In genomic region chr13:99617474-99618255, GRCh38 we compare ENCODE assay signal across 8 cellular contexts. TPM values are rescaled to one million over a fixed set of nuclear protein-coding genes. Genes with fewer than 3 reads are reported as not detected.
DNase-seq lines count a peak whose midpoint lies in the region; ATAC-seq and TF ChIP-seq lines count a peak whose summit lies in the region.

No MANE protein-coding gene starts in this region.

- no peak overlapping the region for H3K27ac Mint-ChIP-seq in activated T-cell treated with anti-CD3 and anti-CD28 coated beads, Interleukin-2, amount 50 U/mL, for 24 hours
- no peak overlapping the region for H3K27ac Mint-ChIP-seq in glutamatergic neuron (ENCODE audit: unreplicated experiment)
- no peak overlapping the region for H3K27ac Mint-ChIP-seq in activated naive CD8-positive, alpha-beta T cell treated with anti-CD3 and anti-CD28 coated beads, Interleukin-2, amount 50 U/mL, for 24 hours

- H3K27ac ChIP-seq in gastrocnemius medialis, result no peak overlapping the region

- no peak overlapping the region for H3K4me3 ChIP-seq in gastrocnemius medialis

- peaks cover 23% of the 10 kb centered on the region for H3K4me1 Mint-ChIP-seq in activated T-cell treated with anti-CD3 and anti-CD28 coated beads, Interleukin-2, amount 50 U/mL, for 24 hours (ENCODE audit: low read depth)
- H3K4me1 Mint-ChIP-seq in glutamatergic neuron (ENCODE audit: low read depth, unreplicated experiment), result peaks cover 2% of the 10 kb centered on the region
- peaks cover 9% of the 10 kb centered on the region for H3K4me1 Mint-ChIP-seq in activated naive CD8-positive, alpha-beta T cell treated with anti-CD3 and anti-CD28 coated beads, Interleukin-2, amount 50 U/mL, for 24 hours

- H3K4me1 ChIP-seq in gastrocnemius medialis, result peaks cover 21 to 24% of the 10 kb centered on the region in 2 donors

- DNase-seq in activated T-cell treated with anti-CD3 and anti-CD28 coated beads for 48 hours (ENCODE audit: low read depth) (peak; percentile 19), HT-29 (ENCODE audit: low spot score) (peak; percentile 68), UCSD-AML1 (lab: John Stamatoyannopoulos, UW; ENCODE audit: unreplicated experiment) (peak; percentile 25), glutamatergic neuron (peak; percentile 76), gastrocnemius medialis (peak in 1 of 2 donors; percentile 26)
- DNase-seq in activated T-cell treated with anti-CD3 and anti-CD28 coated beads, Interleukin-2, amount 50 U/mL, for 24 hours, result no peak
- no peak for DNase-seq in activated naive CD8-positive, alpha-beta T cell treated with anti-CD3 and anti-CD28 coated beads, Interleukin-2, amount 50 U/mL, for 24 hours

- no peaks in the 10 kb centered on the region for H3K36me3 Mint-ChIP-seq in activated T-cell treated with anti-CD3 and anti-CD28 coated beads, Interleukin-2, amount 50 U/mL, for 24 hours (ENCODE audit: low read depth)
- no peaks in the 10 kb centered on the region for H3K36me3 Mint-ChIP-seq in glutamatergic neuron (ENCODE audit: unreplicated experiment)
- H3K36me3 Mint-ChIP-seq in activated naive CD8-positive, alpha-beta T cell treated with anti-CD3 and anti-CD28 coated beads, Interleukin-2, amount 50 U/mL, for 24 hours (ENCODE audit: low read depth), result no peaks in the 10 kb centered on the region

- TF ChIP-seq CTCF in glutamatergic neuron (IDR thresholded peaks at IDR 0.05; ENCODE audit: partially characterized antibody, unreplicated experiment) (peak; percentile 77), gastrocnemius medialis (IDR thresholded peaks at IDR 0.05 in 4 of 5, conservative IDR thresholded peaks at IDR 0.05 in 1 of 5) (peak; percentile 26 to 57 (median 50))

- no peaks in the 10 kb centered on the region for H3K9me3 ChIP-seq in gastrocnemius medialis

- no peak for TF ChIP-seq POLR2A in gastrocnemius medialis (IDR thresholded peaks at IDR 0.05)

- H3K27me3 Mint-ChIP-seq in activated T-cell treated with anti-CD3 and anti-CD28 coated beads, Interleukin-2, amount 50 U/mL, for 24 hours, result no peaks in the 10 kb centered on the region
- H3K27me3 Mint-ChIP-seq in glutamatergic neuron (ENCODE audit: unreplicated experiment), result peaks cover 4% of the 10 kb centered on the region
- H3K27me3 Mint-ChIP-seq in activated naive CD8-positive, alpha-beta T cell treated with anti-CD3 and anti-CD28 coated beads, Interleukin-2, amount 50 U/mL, for 24 hours, result no peaks in the 10 kb centered on the region

- peak in 1 of 2 donors; percentile 55 for ATAC-seq in gastrocnemius medialis
- no peak for ATAC-seq in GM19455 (IDR thresholded peaks at IDR 0.05; ENCODE audit: unreplicated experiment)
- ATAC-seq in activated naive CD8-positive, alpha-beta T cell treated with anti-CD3 and anti-CD28 coated beads, Interleukin-2, amount 50 U/mL, for 24 hours, result no peak

- no peaks in the 10 kb centered on the region for H3K9me3 Mint-ChIP-seq in activated T-cell treated with anti-CD3 and anti-CD28 coated beads, Interleukin-2, amount 50 U/mL, for 24 hours
- H3K9me3 Mint-ChIP-seq in glutamatergic neuron (ENCODE audit: unreplicated experiment), result peaks cover 4% of the 10 kb centered on the region
- no peaks in the 10 kb centered on the region for H3K9me3 Mint-ChIP-seq in activated naive CD8-positive, alpha-beta T cell treated with anti-CD3 and anti-CD28 coated beads, Interleukin-2, amount 50 U/mL, for 24 hours

- H3K27me3 ChIP-seq in gastrocnemius medialis, result no peaks in the 10 kb centered on the region

- intact Hi-C loops in gastrocnemius medialis (cut with DNase I; ENCODE audit: low total_unique reads), result no loop called here

- H3K36me3 ChIP-seq in gastrocnemius medialis, result no peaks in the 10 kb centered on the region

- H3K4me3 Mint-ChIP-seq in activated T-cell treated with anti-CD3 and anti-CD28 coated beads, Interleukin-2, amount 50 U/mL, for 24 hours, result no peak overlapping the region
- no peak overlapping the region for H3K4me3 Mint-ChIP-seq in glutamatergic neuron (ENCODE audit: unreplicated experiment)
- H3K4me3 Mint-ChIP-seq in activated naive CD8-positive, alpha-beta T cell treated with anti-CD3 and anti-CD28 coated beads, Interleukin-2, amount 50 U/mL, for 24 hours, result no peak overlapping the region

- in situ Hi-C loops in gastrocnemius medialis (cut with MboI; ENCODE audit: low sequenced_read_pairs in 4 of 4), result loop anchor here in 1 of 4 donors (25.0 kb wide), 1 partner anchor 620 kb away; no protein-coding TSS in a partner anchor

RNA-seq across cellular contexts. Expression of gene CLYBL, which starts 11.2 kb away (rescaled TPM):
- total RNA-seq in HT-29 (2014; rRNA removed; shearing (Covaris generic)), result 0.57 and 1.5 TPM in 2 replicates
- total RNA-seq in glutamatergic neuron (ENCODE audit: unreplicated experiment), result 4.6 TPM
- total RNA-seq in gastrocnemius medialis, result 10 to 100 TPM in 1 of 4 donors, 1 to 10 TPM in 3; 4.2 to 11.8 (median 7.8) TPM

Comparison
In these comparisons a context has a peak if more than half of its experiments do, and no peak if none do; other contexts are left out.
1. DNase-seq: peak in activated T-cell treated with anti-CD3 and anti-CD28 coated beads for 48 hours (single experiment), HT-29 (single experiment), UCSD-AML1 (single experiment) and glutamatergic neuron (single experiment); none in activated T-cell treated with anti-CD3 and anti-CD28 coated beads, Interleukin-2, amount 50 U/mL, for 24 hours (single experiment) and activated naive CD8-positive, alpha-beta T cell treated with anti-CD3 and anti-CD28 coated beads, Interleukin-2, amount 50 U/mL, for 24 hours (single experiment).